ENCODE assay signal across 1 cellular context in the genomic region with DNA sequence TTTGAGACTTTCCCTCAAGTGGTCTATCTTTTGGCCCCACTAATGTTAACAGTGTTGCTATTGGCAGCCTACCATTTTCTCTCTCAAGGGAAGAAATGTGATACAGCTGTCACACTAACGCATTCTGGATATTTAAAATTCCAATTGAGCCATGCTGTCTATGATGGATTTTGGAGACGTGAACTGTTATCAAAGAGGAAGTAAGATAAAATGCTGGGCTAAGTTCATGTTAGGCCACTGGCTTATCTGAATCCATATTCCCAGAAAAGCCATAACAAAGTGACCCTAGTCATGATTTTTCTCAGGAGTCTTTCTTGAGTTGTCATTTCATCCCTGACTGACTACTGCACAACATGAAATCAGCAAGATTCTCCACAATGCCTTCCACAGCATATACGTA.
TF ChIP-seq lines count a peak whose summit lies in the region.

No MANE protein-coding gene starts in this region.

TF ChIP-seq in IMR-90, 13 proteins besides CTCF, POLR2A, EP300 and RAD21:
- TF ChIP-seq MAFK (IDR thresholded peaks at IDR 0.05; ENCODE audit: low read depth, low read length) (no peak), CHD1 (IDR thresholded peaks at IDR 0.05; ENCODE audit: low read depth, low read length) (no peak), MXI1 (IDR thresholded peaks at IDR 0.05; ENCODE audit: borderline replicate concordance, low read depth, low read length) (no peak), BHLHE40 (IDR thresholded peaks at IDR 0.05; ENCODE audit: low read depth, low read length) (no peak), RFX5 (IDR thresholded peaks at IDR 0.05; ENCODE audit: low read depth, low read length) (no peak), SMC3 (IDR thresholded peaks at IDR 0.05; ENCODE audit: low read depth, low read length) (no peak), MAZ (IDR thresholded peaks at IDR 0.05; ENCODE audit: borderline replicate concordance, low read depth, low read length) (no peak), RCOR1 (IDR thresholded peaks at IDR 0.05; ENCODE audit: insufficient replicate concordance, low read length) (no peak), NFE2L2 (IDR thresholded peaks at IDR 0.05; ENCODE audit: low read depth, low read length) (no peak), CEBPB (IDR thresholded peaks at IDR 0.05; ENCODE audit: low read depth, low read length) (no peak), FOS (IDR thresholded peaks at IDR 0.05; ENCODE audit: low read depth, low read length) (no peak)
- TF ChIP-seq, protein P1, sequence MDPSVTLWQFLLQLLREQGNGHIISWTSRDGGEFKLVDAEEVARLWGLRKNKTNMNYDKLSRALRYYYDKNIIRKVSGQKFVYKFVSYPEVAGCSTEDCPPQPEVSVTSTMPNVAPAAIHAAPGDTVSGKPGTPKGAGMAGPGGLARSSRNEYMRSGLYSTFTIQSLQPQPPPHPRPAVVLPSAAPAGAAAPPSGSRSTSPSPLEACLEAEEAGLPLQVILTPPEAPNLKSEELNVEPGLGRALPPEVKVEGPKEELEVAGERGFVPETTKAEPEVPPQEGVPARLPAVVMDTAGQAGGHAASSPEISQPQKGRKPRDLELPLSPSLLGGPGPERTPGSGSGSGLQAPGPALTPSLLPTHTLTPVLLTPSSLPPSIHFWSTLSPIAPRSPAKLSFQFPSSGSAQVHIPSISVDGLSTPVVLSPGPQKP (IDR thresholded peaks at IDR 0.05; ENCODE audit: borderline replicate concordance, low read depth, low read length): no peak
- TF ChIP-seq, protein P2, sequence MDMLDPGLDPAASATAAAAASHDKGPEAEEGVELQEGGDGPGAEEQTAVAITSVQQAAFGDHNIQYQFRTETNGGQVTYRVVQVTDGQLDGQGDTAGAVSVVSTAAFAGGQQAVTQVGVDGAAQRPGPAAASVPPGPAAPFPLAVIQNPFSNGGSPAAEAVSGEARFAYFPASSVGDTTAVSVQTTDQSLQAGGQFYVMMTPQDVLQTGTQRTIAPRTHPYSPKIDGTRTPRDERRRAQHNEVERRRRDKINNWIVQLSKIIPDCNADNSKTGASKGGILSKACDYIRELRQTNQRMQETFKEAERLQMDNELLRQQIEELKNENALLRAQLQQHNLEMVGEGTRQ (IDR thresholded peaks at IDR 0.05; ENCODE audit: low read depth, low read length): no peak
